Comparison of ENCODE assay signal across 12 cellular contexts in genomic region chr11:19735512-19735911, GRCh38. TPM values are rescaled to one million over a fixed set of nuclear protein-coding genes. Genes with fewer than 3 reads are reported as not detected.
A peak's percentile ranks its signal among the peaks of the same experiment; 100 is the strongest.
DNase-seq lines count a peak whose midpoint lies in the region; ATAC-seq and TF ChIP-seq lines count a peak whose summit lies in the region.
"Had no signal": no experiment of that assay in that cellular context is flagged by ENCODE, and none has a peak within 500 bp of the region (broad histone marks: within the 10 kb centered on the region; RNA-seq: fewer than 3 reads in every experiment).

No MANE protein-coding gene starts in this region.

- no peaks in the 10 kb centered on the region for H3K36me3 ChIP-seq in cardiac muscle cell
- H3K36me3 ChIP-seq in muscle layer of colon (ENCODE audit: insufficient read depth, low read length): no peaks in the 10 kb centered on the region
- H3K36me3 ChIP-seq: lower lobe of right lung had no signal

- H3K27ac Mint-ChIP-seq in activated T-helper 1 cell treated with anti-CD3 and anti-CD28 coated beads, Interleukin-12 subunit alpha, Interleukin-12 subunit beta, Interleukin-2, Interleukin-4 antibody, amounts not matched to agents 30 ng/mL and 10 ng/mL and 1 ng/mL, durations not matched to agents 14 hours and 24 hours and 36 hours: no peak overlapping the region

- peaks cover 9% of the 10 kb centered on the region for H3K27me3 Mint-ChIP-seq in activated T-helper 1 cell treated with anti-CD3 and anti-CD28 coated beads, Interleukin-12 subunit alpha, Interleukin-12 subunit beta, Interleukin-2, Interleukin-4 antibody, amounts not matched to agents 30 ng/mL and 10 ng/mL and 1 ng/mL, durations not matched to agents 14 hours and 24 hours and 36 hours (ENCODE audit: insufficient read depth)

- no peaks in the 10 kb centered on the region for H3K9me3 Mint-ChIP-seq in activated T-helper 1 cell treated with anti-CD3 and anti-CD28 coated beads, Interleukin-12 subunit alpha, Interleukin-12 subunit beta, Interleukin-2, Interleukin-4 antibody, amounts not matched to agents 30 ng/mL and 10 ng/mL and 1 ng/mL, durations not matched to agents 14 hours and 24 hours and 36 hours

- no peak overlapping the region for H3K4me3 ChIP-seq in cardiac muscle cell
- peak overlapping the region in 1 of 2 donors; percentile 9 for H3K4me3 ChIP-seq in muscle layer of colon (ENCODE audit: low read depth in 1 of 2, low read length in 2 of 2)
- H3K4me3 ChIP-seq: lower lobe of right lung, MG63, testis had no signal

- H3K9me3 ChIP-seq in cardiac muscle cell (ENCODE audit: low read depth) (no peaks in the 10 kb centered on the region), muscle layer of colon (ENCODE audit: low read length) (no peaks in the 10 kb centered on the region)
- H3K9me3 ChIP-seq: lower lobe of right lung, MG63, testis had no signal

- ATAC-seq in Right ventricle myocardium inferior (no peak), HG02870 (IDR thresholded peaks at IDR 0.05; ENCODE audit: unreplicated experiment) (no peak)
- ATAC-seq: activated CD4-positive, CD25-positive, alpha-beta regulatory T cell treated with anti-CD3 and anti-CD28 coated beads, Interleukin-2, amount 50 U/mL, for 24 hours; lower lobe of right lung had no signal

- H3K27ac ChIP-seq in cardiac muscle cell (no peak overlapping the region), cingulate gyrus (ENCODE audit: low read depth, low read length) (peak overlapping the region; percentile 78), muscle layer of colon (ENCODE audit: low read depth, low read length) (peak overlapping the region; percentile 64)
- H3K27ac ChIP-seq: lower lobe of right lung, testis had no signal

- intact Hi-C loops in Right ventricle myocardium inferior (cut with DNase I): no loop called here
- intact Hi-C loops in activated T-helper 1 cell treated with anti-CD3 and anti-CD28 coated beads, Interleukin-12 subunit alpha, Interleukin-12 subunit beta, Interleukin-2, Interleukin-4 antibody, amounts not matched to agents 30 ng/mL and 10 ng/mL and 1 ng/mL, durations not matched to agents 14 hours and 24 hours and 36 hours (cut with micrococcal nuclease): no loop called here

- H3K4me1 Mint-ChIP-seq in activated T-helper 1 cell treated with anti-CD3 and anti-CD28 coated beads, Interleukin-12 subunit alpha, Interleukin-12 subunit beta, Interleukin-2, Interleukin-4 antibody, amounts not matched to agents 30 ng/mL and 10 ng/mL and 1 ng/mL, durations not matched to agents 14 hours and 24 hours and 36 hours (ENCODE audit: low read depth): no peaks in the 10 kb centered on the region

- TF ChIP-seq CTCF in cardiac muscle cell (IDR thresholded peaks at IDR 0.05; ENCODE audit: low read depth, low read length) (peak; percentile 23), GM13977 (IDR thresholded peaks at IDR 0.05; ENCODE audit: extremely low read depth, insufficient read depth, missing control alignments) (no peak)

- no peaks in the 10 kb centered on the region for H3K36me3 Mint-ChIP-seq in activated T-helper 1 cell treated with anti-CD3 and anti-CD28 coated beads, Interleukin-12 subunit alpha, Interleukin-12 subunit beta, Interleukin-2, Interleukin-4 antibody, amounts not matched to agents 30 ng/mL and 10 ng/mL and 1 ng/mL, durations not matched to agents 14 hours and 24 hours and 36 hours (ENCODE audit: low read depth)

- no peak overlapping the region for H3K4me3 Mint-ChIP-seq in activated T-helper 1 cell treated with anti-CD3 and anti-CD28 coated beads, Interleukin-12 subunit alpha, Interleukin-12 subunit beta, Interleukin-2, Interleukin-4 antibody, amounts not matched to agents 30 ng/mL and 10 ng/mL and 1 ng/mL, durations not matched to agents 14 hours and 24 hours and 36 hours

- in situ Hi-C loops in GM13977 (cut with MboI; ENCODE audit: low pct_unique_long_range_greater_than_20kb, low sequenced_read_pairs, unreplicated experiment): loop anchor here (10.0 to 25.0 kb wide), 2 partner anchors 171 to 423 kb away; no protein-coding TSS in a partner anchor

- peak in 1 of 2 donors; percentile 30 for DNase-seq in cardiac muscle cell (ENCODE audit: low read depth in 1 of 2, low spot score in 1 of 2)
- DNase-seq in Right ventricle myocardium inferior (ENCODE audit: missing footprints): no peak
- DNase-seq in activated T-helper 1 cell treated with anti-CD3 and anti-CD28 coated beads, Interleukin-12 subunit alpha, Interleukin-12 subunit beta, Interleukin-2, Interleukin-4 antibody, amounts not matched to agents 30 ng/mL and 10 ng/mL and 1 ng/mL, durations not matched to agents 14 hours and 24 hours and 36 hours (ENCODE audit: low spot score): no peak
- no peak for DNase-seq in DMS53 treated with DMSO at 0.1 percent for 48 hours (lab: John Stamatoyannopoulos, UW; ENCODE audit: unreplicated experiment)
- no peak for DNase-seq in GM13977 (ENCODE audit: low spot score)
- DNase-seq: lower lobe of right lung, MG63, testis had no signal

- H3K4me1 ChIP-seq in cardiac muscle cell (ENCODE audit: low read depth): peaks cover 5% of the 10 kb centered on the region
- peaks cover 69% of the 10 kb centered on the region for H3K4me1 ChIP-seq in muscle layer of colon (ENCODE audit: insufficient read depth, low read length)

- peak overlapping the region; percentile 35 for H3K9ac ChIP-seq in muscle layer of colon (ENCODE audit: low read length)

- H3K27me3 ChIP-seq in cardiac muscle cell: peaks cover 95% of the 10 kb centered on the region
- H3K27me3 ChIP-seq in muscle layer of colon (ENCODE audit: control insufficient read depth in 1 of 2, insufficient read depth in 2 of 2, low read length in 2 of 2): no peaks in the 10 kb centered on the region
- H3K27me3 ChIP-seq: MG63, testis had no signal

RNA-seq across cellular contexts. Expression of gene NAV2, which starts 22.9 kb away (rescaled TPM):
- total RNA-seq in cardiac muscle cell (106 and 164 TPM in 2 replicates), Right ventricle myocardium inferior (14.0 TPM)
- polyA plus RNA-seq in cardiac muscle cell: 113 and 120 TPM in 2 replicates
- total RNA-seq in activated T-helper 1 cell treated with anti-CD3 and anti-CD28 coated beads, Interleukin-12 subunit alpha, Interleukin-12 subunit beta, Interleukin-2, Interleukin-4 antibody, amounts not matched to agents 30 ng/mL and 10 ng/mL and 1 ng/mL, durations not matched to agents 14 hours and 24 hours and 36 hours: 0.12 and 0.34 TPM in 2 replicates

Comparison
In these comparisons a context has a peak if more than half of its experiments do, and no peak if none do; other contexts are left out.
1. RNA of gene NAV2, which starts 22.9 kb away (total RNA-seq): 106 to 164 TPM in cardiac muscle cell and 14.0 TPM in Right ventricle myocardium inferior (single experiment); 0.12 to 0.34 TPM in activated T-helper 1 cell treated with anti-CD3 and anti-CD28 coated beads, Interleukin-12 subunit alpha, Interleukin-12 subunit beta, Interleukin-2, Interleukin-4 antibody, amounts not matched to agents 30 ng/mL and 10 ng/mL and 1 ng/mL, durations not matched to agents 14 hours and 24 hours and 36 hours; every median in the first group is over 10 times any median in the second.